Comparison of ENCODE assay signal across 25 cellular contexts in genomic region chr2:145741161-145741560, GRCh38.
"Had no signal": no experiment of that assay in that cellular context is flagged by ENCODE, and none has a peak within 500 bp of the region (broad histone marks: within the 10 kb centered on the region; RNA-seq: fewer than 3 reads in every experiment).

No MANE protein-coding gene starts in this region.

- H3K27me3 ChIP-seq: breast epithelium had no signal

- H3K36me3 Mint-ChIP-seq: activated naive CD4-positive, alpha-beta T cell treated with anti-CD3 and anti-CD28 coated beads, Interleukin-2, amount 10 ng/mL, durations not matched to agents 7 days and 5 days; activated naive CD8-positive, alpha-beta T cell treated with anti-CD3 and anti-CD28 coated beads, Interleukin-2, amount 10 ng/mL, durations not matched to agents 7 days and 5 days; T-cell had no signal

- H3K9me3 ChIP-seq: breast epithelium had no signal

- H3K9me3 Mint-ChIP-seq: activated CD8-positive, alpha-beta T cell treated with anti-CD3 and anti-CD28 coated beads for 36 hours; activated T-helper 2 cell treated with anti-CD3 and anti-CD28 coated beads, Interferon-gamma antibody, Interleukin-2, Interleukin-4, amounts not matched to agents 10 μg/mL and 5 μg/mL and 100 μg/mL, durations not matched to agents 14 hours and 24 hours and 36 hours; T-cell had no signal

- H3K4me3 ChIP-seq: breast epithelium had no signal

- H3K4me3 Mint-ChIP-seq: activated CD8-positive, alpha-beta T cell treated with anti-CD3 and anti-CD28 coated beads for 36 hours; activated naive CD4-positive, alpha-beta T cell treated with anti-CD3 and anti-CD28 coated beads, Interleukin-2, amount 10 ng/mL, durations not matched to agents 7 days and 5 days; activated naive CD8-positive, alpha-beta T cell treated with anti-CD3 and anti-CD28 coated beads, Interleukin-2, amount 10 ng/mL, durations not matched to agents 7 days and 5 days; activated T-cell treated with anti-CD3 and anti-CD28 coated beads, Interleukin-2, amount 50 U/mL, for 72 hours; T-cell had no signal

- H3K27ac Mint-ChIP-seq: activated naive CD4-positive, alpha-beta T cell treated with anti-CD3 and anti-CD28 coated beads, Interleukin-2, amount 10 ng/mL, durations not matched to agents 7 days and 5 days; activated naive CD8-positive, alpha-beta T cell treated with anti-CD3 and anti-CD28 coated beads, Interleukin-2, amount 10 ng/mL, durations not matched to agents 7 days and 5 days; activated T-cell treated with anti-CD3 and anti-CD28 coated beads, Interleukin-2, amount 50 U/mL, for 72 hours; activated T-helper 2 cell treated with anti-CD3 and anti-CD28 coated beads, Interferon-gamma antibody, Interleukin-2, Interleukin-4, amounts not matched to agents 10 μg/mL and 5 μg/mL and 100 μg/mL, durations not matched to agents 14 hours and 24 hours and 36 hours; T-cell had no signal

- H3K36me3 ChIP-seq: breast epithelium, WERI-Rb-1 had no signal

- H3K27ac ChIP-seq: breast epithelium, WERI-Rb-1 had no signal

- H3K27me3 Mint-ChIP-seq: activated CD8-positive, alpha-beta T cell treated with anti-CD3 and anti-CD28 coated beads for 36 hours; activated naive CD4-positive, alpha-beta T cell treated with anti-CD3 and anti-CD28 coated beads, Interleukin-2, amount 10 ng/mL, durations not matched to agents 7 days and 5 days; activated naive CD8-positive, alpha-beta T cell treated with anti-CD3 and anti-CD28 coated beads, Interleukin-2, amount 10 ng/mL, durations not matched to agents 7 days and 5 days; T-cell had no signal

- ATAC-seq: activated CD4-positive, CD25-positive, alpha-beta regulatory T cell treated with anti-CD3 and anti-CD28 coated beads, Interleukin-2, amount 50 U/mL, for 24 hours; activated T-cell treated with anti-CD3 and anti-CD28 coated beads, Interleukin-2, amount 50 U/mL, for 72 hours; T-cell had no signal

- H3K4me1 ChIP-seq: breast epithelium had no signal

- DNase-seq: activated CD4-positive, alpha-beta T cell treated with anti-CD3 and anti-CD28 coated beads for 4 hours; activated CD8-positive, alpha-beta memory T cell treated with anti-CD3 and anti-CD28 coated beads, Interleukin-2, amount 50 U/mL, for 4 hours; activated CD8-positive, alpha-beta T cell treated with anti-CD3 and anti-CD28 coated beads for 36 hours; activated gamma-delta T cell treated with Interleukin-2 at 50 U/mL for 16 hours; activated naive CD4-positive, alpha-beta T cell treated with anti-CD3 and anti-CD28 coated beads, Interleukin-2, amount 10 ng/mL, durations not matched to agents 7 days and 5 days; activated naive CD8-positive, alpha-beta T cell treated with anti-CD3 and anti-CD28 coated beads, Interleukin-2, amount 10 ng/mL, durations not matched to agents 7 days and 5 days; activated T-cell treated with anti-CD3 and anti-CD28 coated beads, Interleukin-2, amount 50 U/mL, for 72 hours; aorta; central memory CD4-positive, alpha-beta T cell; IMR-90; KBM-7; NCI-H1105 treated with DMSO at 0.1 percent for 48 hours; NCI-H1436 treated with DMSO at 0.1 percent for 48 hours; NCI-H187; NCI-H2081; NCI-H446; NCI-H524; SIG-M5; T-cell; T-helper 2 cell; T1000; WERI-Rb-1 had no signal

- H3K4me1 Mint-ChIP-seq: activated naive CD4-positive, alpha-beta T cell treated with anti-CD3 and anti-CD28 coated beads, Interleukin-2, amount 10 ng/mL, durations not matched to agents 7 days and 5 days; activated naive CD8-positive, alpha-beta T cell treated with anti-CD3 and anti-CD28 coated beads, Interleukin-2, amount 10 ng/mL, durations not matched to agents 7 days and 5 days; T-cell had no signal
